8 cellular contexts compared by ENCODE assay signal in the genomic region with DNA sequence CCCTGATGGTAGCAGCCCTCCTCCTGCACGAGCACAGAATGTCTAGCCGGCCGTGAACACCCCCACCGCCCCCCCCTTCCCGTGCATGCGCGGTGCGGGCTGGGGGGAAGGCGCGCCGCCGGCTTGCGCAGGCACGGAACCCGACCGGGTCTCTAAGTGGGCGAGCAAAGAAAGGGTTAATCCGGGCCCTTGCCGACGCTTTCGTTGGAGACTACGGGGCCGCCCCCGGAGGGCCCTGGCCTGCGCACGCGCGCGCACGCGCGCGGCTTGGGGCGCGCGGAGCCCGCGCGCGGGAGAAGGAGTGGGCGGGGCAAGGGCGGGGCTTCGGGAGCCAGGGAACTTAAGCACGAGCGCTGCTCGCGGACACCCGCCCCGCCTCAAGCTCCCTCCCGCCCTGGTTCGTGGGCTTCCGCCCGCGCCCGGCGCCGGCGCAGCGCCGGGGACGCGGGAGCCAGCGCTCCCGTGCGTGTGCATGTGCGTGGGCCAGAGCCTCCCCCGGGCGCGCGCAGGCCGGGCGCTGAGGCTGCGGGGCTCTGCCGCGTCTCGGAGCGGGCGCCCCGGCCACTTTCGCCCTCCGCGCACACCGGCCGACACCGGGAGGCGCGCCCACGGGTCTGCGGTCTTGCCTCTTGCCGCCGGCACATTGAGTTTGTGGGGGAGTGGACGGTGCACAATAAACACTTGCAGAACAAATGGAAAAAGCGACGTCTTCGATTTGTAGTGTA. TPM values are rescaled to one million over a fixed set of nuclear protein-coding genes. Genes with fewer than 3 reads are reported as not detected.
A peak's percentile ranks its signal among the peaks of the same experiment; 100 is the strongest.
DNase-seq lines count a peak whose midpoint lies in the region; ATAC-seq, FAIRE-seq and TF ChIP-seq lines count a peak whose summit lies in the region.

No MANE protein-coding gene starts in this region.

- peaks cover 16% of the 10 kb centered on the region for H3K36me3 ChIP-seq in upper lobe of right lung

- intact Hi-C loops in left cardiac atrium (cut with DNase I), result loop anchor here in 1 of 2 donors (2.0 kb wide), 1 partner anchor 59 kb away; no protein-coding TSS in a partner anchor
- intact Hi-C loops in posterior vena cava (cut with DNase I), result loop anchor here in 1 of 2 donors (10.0 kb wide), 1 partner anchor 61 kb away; no protein-coding TSS in a partner anchor
- intact Hi-C loops in upper lobe of right lung (cut with DNase I), result no loop called here

- ATAC-seq in HG02763 (IDR thresholded peaks at IDR 0.05; ENCODE audit: unreplicated experiment) (peak; percentile 61), left cardiac atrium (peak; percentile 88 to 93), upper lobe of right lung (peak; percentile 91)

- H3K4me1 ChIP-seq in upper lobe of right lung, result peaks cover 13% of the 10 kb centered on the region

- no peaks in the 10 kb centered on the region for H3K9me3 ChIP-seq in upper lobe of right lung

- H3K27ac ChIP-seq in upper lobe of right lung, result peak overlapping the region; percentile 99

- no peak for TF ChIP-seq CTCF in upper lobe of right lung (IDR thresholded peaks at IDR 0.05)

- peak; percentile 89 for FAIRE-seq in GM12891 (lab: Jason Lieb, UNC)

- DNase-seq in GM12891 (ENCODE audit: insufficient read length, low spot score), result peak; percentile 76
- peak; percentile 97 to 99 (median 97) for DNase-seq in NCI-H1417 (lab: John Stamatoyannopoulos, UW)
- DNase-seq in SW480 (ENCODE audit: low spot score), result peak; percentile 90
- DNase-seq in amniotic epithelial cell (ENCODE audit: low read depth), result peak; percentile 96
- DNase-seq in left cardiac atrium, result peak; percentile 98
- DNase-seq in posterior vena cava (ENCODE audit: low spot score), result peak; percentile 99
- DNase-seq in upper lobe of right lung, result peak; percentile 99

- peak overlapping the region; percentile 84 for H3K4me3 ChIP-seq in upper lobe of right lung

- no peaks in the 10 kb centered on the region for H3K27me3 ChIP-seq in upper lobe of right lung

- TF ChIP-seq POLR2A in GM12891 (IDR thresholded peaks at IDR 0.05; ENCODE audit: low read depth, low read length), result peak; percentile 53; the same call in 1 of the 2 replicates

TF ChIP-seq in GM12891, 5 proteins besides CTCF, POLR2A, EP300 and RAD21:
- peak; percentile 68 for TF ChIP-seq POLR2AphosphoS5 (IDR thresholded peaks at IDR 0.05; ENCODE audit: low read depth, low read length)
- TF ChIP-seq SPI1 (IDR thresholded peaks at IDR 0.05; ENCODE audit: low read depth, low read length), result no peak
- TF ChIP-seq TAF1 (IDR thresholded peaks at IDR 0.05; ENCODE audit: low read depth, low read length), result no peak
- TF ChIP-seq PAX5 (IDR thresholded peaks at IDR 0.05; ENCODE audit: insufficient read depth, low read length, severe bottlenecking), result peak; percentile 59
TF ChIP-seq in GM12891: peak in this region for 2.

RNA-seq across cellular contexts. Expression of a gene that starts 0.6 kb away (rescaled TPM):
- polyA plus RNA-seq in GM12891 (2012; ENCODE audit: low read depth, missing spikeins), result 4.9 TPM
- total RNA-seq in left cardiac atrium (1 to 10 TPM; 6.9 to 8.0 TPM), posterior vena cava (1 to 10 TPM; 9.7 to 9.9 TPM), upper lobe of right lung (13.4 TPM)

Comparison
In these comparisons a context has a peak if more than half of its experiments do, and no peak if none do; other contexts are left out.
1. Peak in every context shown above with its lines: DNase-seq, ATAC-seq, H3K4me3 ChIP-seq and H3K27ac ChIP-seq.